In genomic region chr6:117810269-117810668, GRCh38 we compare ENCODE assay signal across 16 cellular contexts.
DNase-seq lines count a peak whose midpoint lies in the region; TF ChIP-seq lines count a peak whose summit lies in the region.
"Had no signal": no experiment of that assay in that cellular context is flagged by ENCODE, and none has a peak within 500 bp of the region (broad histone marks: within the 10 kb centered on the region; RNA-seq: fewer than 3 reads in every experiment).

No MANE protein-coding gene starts in this region.

- H3K27me3 Mint-ChIP-seq in chondrocyte (ENCODE audit: low read depth): peaks cover 8% of the 10 kb centered on the region

- H3K27ac Mint-ChIP-seq in chondrocyte (ENCODE audit: unreplicated experiment): no peak overlapping the region
- H3K27ac Mint-ChIP-seq: B cell; CD4-positive, alpha-beta T cell; CD8-positive, alpha-beta T cell had no signal

- TF ChIP-seq CTCF in chondrocyte (IDR thresholded peaks at IDR 0.05): no peak

- no peaks in the 10 kb centered on the region for H3K36me3 Mint-ChIP-seq in chondrocyte (ENCODE audit: low read depth)
- H3K36me3 Mint-ChIP-seq: CD8-positive, alpha-beta T cell had no signal

- peaks cover 20% of the 10 kb centered on the region for H3K9me3 Mint-ChIP-seq in chondrocyte (ENCODE audit: low read depth)
- H3K9me3 Mint-ChIP-seq: CD4-positive, alpha-beta T cell; CD8-positive, alpha-beta T cell had no signal

- no peaks in the 10 kb centered on the region for H3K4me1 Mint-ChIP-seq in chondrocyte (ENCODE audit: low read depth)
- H3K4me1 Mint-ChIP-seq: B cell had no signal

- H3K4me3 Mint-ChIP-seq in chondrocyte (ENCODE audit: unreplicated experiment): no peak overlapping the region
- H3K4me3 Mint-ChIP-seq: B cell; CD4-positive, alpha-beta T cell; CD8-positive, alpha-beta T cell had no signal

- DNase-seq in NCI-H82 (lab: John Stamatoyannopoulos, UW) (peak; percentile 22), NCI-H82 treated with DMSO at 0.1 percent for 48 hours (lab: John Stamatoyannopoulos, UW; ENCODE audit: unreplicated experiment) (no peak), SK-N-DZ (ENCODE audit: low spot score) (peak; percentile 10), chondrocyte (ENCODE audit: low spot score) (peak; percentile 56), DMS153 treated with DMSO at 0.1 percent for 48 hours (lab: John Stamatoyannopoulos, UW; ENCODE audit: unreplicated experiment) (no peak)
- DNase-seq: AML-193; Caco-2; Calu3; CD4-positive, alpha-beta T cell; CD8-positive, alpha-beta T cell; DMS53; DMS79; DND-41; EL; GDM1 had no signal

Comparison
In these comparisons a context has a peak if more than half of its experiments do, and no peak if none do; other contexts are left out.
1. DNase-seq: peak in NCI-H82 (single experiment), SK-N-DZ (single experiment) and chondrocyte (single experiment); none in NCI-H82 treated with DMSO at 0.1 percent for 48 hours (single experiment) and DMS153 treated with DMSO at 0.1 percent for 48 hours (single experiment).